20 cellular contexts compared by ENCODE assay signal in the genomic region with DNA sequence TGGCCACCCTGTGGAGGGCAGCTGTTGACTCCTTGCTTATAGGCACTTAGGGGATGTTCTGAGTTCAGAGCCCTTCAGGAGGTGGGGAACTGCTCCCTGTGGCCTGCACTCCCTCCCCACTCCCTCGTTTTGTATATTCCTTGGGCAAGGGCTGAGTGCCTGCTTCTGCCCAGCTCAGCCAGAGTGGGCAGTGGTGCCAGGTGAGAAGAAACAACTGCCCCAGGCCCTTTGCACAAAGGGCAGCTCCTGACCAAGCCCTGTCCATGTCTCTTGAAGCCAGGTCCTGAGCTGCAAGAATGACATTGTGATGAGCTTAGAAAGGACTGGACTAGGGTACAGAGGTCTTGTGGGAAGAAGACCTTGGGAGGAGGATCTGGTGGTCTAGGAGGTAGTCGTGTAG. TPM values are rescaled to one million over a fixed set of nuclear protein-coding genes. Genes with fewer than 3 reads are reported as not detected.
DNase-seq lines count a peak whose midpoint lies in the region; ATAC-seq and TF ChIP-seq lines count a peak whose summit lies in the region.
"Had no signal": no experiment of that assay in that cellular context is flagged by ENCODE, and none has a peak within 500 bp of the region (broad histone marks: within the 10 kb centered on the region; RNA-seq: fewer than 3 reads in every experiment).

No MANE protein-coding gene starts in this region.

- ATAC-seq in HCT116 (no peak), foreskin keratinocyte (no peak)
- ATAC-seq: Panc1 had no signal

- intact Hi-C loops in HCT116 (cut with micrococcal nuclease), result no loop called here

- CTCF ChIA-PET in HCT116 (lab: Charles Lee), result interaction anchor here (0.6 kb wide), 1 partner anchor 65 kb away, joined by 3 read pairs; no protein-coding TSS in a partner anchor

- H4K20me1 ChIP-seq in BLaER1 (peaks cover 62% of the 10 kb centered on the region), HCT116 (ENCODE audit: insufficient read depth) (no peaks in the 10 kb centered on the region)

- H3K27ac ChIP-seq in BLaER1 (no peak overlapping the region), HCT116 (ENCODE audit: low read depth, low read length) (no peak overlapping the region), foreskin keratinocyte (no peak overlapping the region)

- no peak for DNase-seq in HCT116 (ENCODE audit: low read depth, low spot score)
- no peak for DNase-seq in neural crest cell (ENCODE audit: low read depth, low spot score)
- no peak for DNase-seq in foreskin keratinocyte
- no peak for DNase-seq in DMS 273 treated with DMSO at 0.1 percent for 48 hours (lab: John Stamatoyannopoulos, UW)
- no peak for DNase-seq in NCI-H2029 (lab: John Stamatoyannopoulos, UW)
- DNase-seq in GM03348 (ENCODE audit: low spot score), result no peak
- DNase-seq: activated B cell treated with CpG ODN at 0.5 μM for 24 hours; cerebellar nuclear complex; NCI-H187; NCI-H526; stimulated activated naive CD4-positive, alpha-beta T cell; SW 1271; uterus had no signal

- H2AFZ ChIP-seq in HCT116 (ENCODE audit: low read depth, low read length, poor library complexity, severe bottlenecking), result no peak overlapping the region

- H3K4me3 ChIP-seq in BLaER1 (no peak overlapping the region), HCT116 (replicated peaks in 1 of 2; ENCODE audit: low read depth in 1 of 2, low read length in 2 of 2) (no peak overlapping the region)
- H3K4me3 ChIP-seq: lung, smooth muscle cell, uterus had no signal

- TF ChIP-seq POLR2A in HCT116 (IDR thresholded peaks at IDR 0.05; ENCODE audit: borderline replicate concordance, extremely low read depth, insufficient read depth, insufficient read length), result no peak

- H3K36me3 Mint-ChIP-seq in brain, result no peaks in the 10 kb centered on the region
- H3K36me3 Mint-ChIP-seq in neural crest cell (ENCODE audit: low read depth), result no peaks in the 10 kb centered on the region

- no TSS peak for BruUV-seq in HCT116 (replicated peaks; lab: Mats Ljungman, UMichigan)

- no peaks in the 10 kb centered on the region for H3K36me3 ChIP-seq in BLaER1
- H3K36me3 ChIP-seq in HCT116 (ENCODE audit: control insufficient read depth in 1 of 2, insufficient read depth in 2 of 2, low read length in 2 of 2), result no peaks in the 10 kb centered on the region
- H3K36me3 ChIP-seq: uterus had no signal

- TF ChIP-seq CTCF in HCT116 (IDR thresholded peaks at IDR 0.05 in 2 of 3, conservative IDR thresholded peaks at IDR 0.05 in 1 of 3; ENCODE audit: borderline replicate concordance in 1 of 3, insufficient read depth in 1 of 3, low read depth in 2 of 3, low read length in 2 of 3), result no peak
- no peak for TF ChIP-seq CTCF in brain (conservative IDR thresholded peaks at IDR 0.05)
- TF ChIP-seq CTCF in neural crest cell (conservative IDR thresholded peaks at IDR 0.05), result no peak
- TF ChIP-seq CTCF in foreskin keratinocyte (conservative IDR thresholded peaks at IDR 0.05), result no peak

- H3K4me3 Mint-ChIP-seq in brain (peak overlapping the region in 3 of 5 experiments; percentile 23 to 56 (median 33)), neural crest cell (peak overlapping the region; percentile 66)
- H3K4me3 Mint-ChIP-seq: activated B cell treated with CpG ODN at 0.5 μM for 24 hours had no signal

- H3K9me2 ChIP-seq in HCT116 (ENCODE audit: insufficient read depth), result no peaks in the 10 kb centered on the region

- H3K9me3 ChIP-seq in BLaER1, result no peaks in the 10 kb centered on the region
- no peaks in the 10 kb centered on the region for H3K9me3 ChIP-seq in HCT116 (ENCODE audit: control insufficient read depth in 1 of 2, insufficient read depth in 1 of 2, low read depth in 1 of 2, low read length in 2 of 2)
- H3K9me3 ChIP-seq: uterus had no signal

- H3K4me1 ChIP-seq in BLaER1, result peaks cover 74% of the 10 kb centered on the region
- H3K4me1 ChIP-seq in HCT116 (ENCODE audit: control insufficient read depth in 1 of 2, insufficient read depth in 2 of 2, low read length in 2 of 2), result peaks cover 14 to 23% of the 10 kb centered on the region in 2 experiments
- no peaks in the 10 kb centered on the region for H3K4me1 ChIP-seq in foreskin keratinocyte
- H3K4me1 ChIP-seq: uterus had no signal

- H3K9me3 Mint-ChIP-seq in brain (no peaks in the 10 kb centered on the region), neural crest cell (no peaks in the 10 kb centered on the region)
- H3K9me3 Mint-ChIP-seq: activated B cell treated with CpG ODN at 0.5 μM for 24 hours had no signal

- H3K4me1 Mint-ChIP-seq in brain (peaks cover 29% of the 10 kb centered on the region), neural crest cell (peaks cover 14% of the 10 kb centered on the region)

- RAD21 ChIA-PET in HCT116 (lab: Charles Lee; ENCODE audit: low non-redundant PET in 1 of 2, low total read pairs in 2 of 2, uncharacterized antibody in 2 of 2, unreplicated experiment in 2 of 2), result no interaction called here

- H3K27ac Mint-ChIP-seq in brain (peak overlapping the region in 1 of 5 experiments; percentile 94), neural crest cell (ENCODE audit: unreplicated experiment) (no peak overlapping the region)
- H3K27ac Mint-ChIP-seq: activated B cell treated with CpG ODN at 0.5 μM for 24 hours had no signal

- no peak overlapping the region for H3K9ac ChIP-seq in BLaER1
- no peak overlapping the region for H3K9ac ChIP-seq in HCT116 (ENCODE audit: low read length)

- H3K27me3 ChIP-seq in BLaER1, result peaks cover 4% of the 10 kb centered on the region; the same call in 1 of the 2 replicates
- H3K27me3 ChIP-seq in HCT116 (ENCODE audit: insufficient read depth, low read length), result no peaks in the 10 kb centered on the region
- no peaks in the 10 kb centered on the region for H3K27me3 ChIP-seq in foreskin keratinocyte
- H3K27me3 ChIP-seq: uterus had no signal

- H3K27me3 Mint-ChIP-seq in brain (no peaks in the 10 kb centered on the region), neural crest cell (ENCODE audit: low read depth) (no peaks in the 10 kb centered on the region)
- H3K27me3 Mint-ChIP-seq: activated B cell treated with CpG ODN at 0.5 μM for 24 hours had no signal

- no peak for TF ChIP-seq RAD21 in HCT116 (IDR thresholded peaks at IDR 0.05; ENCODE audit: low read depth)

- H3K4me2 ChIP-seq in BLaER1 (peak overlapping the region; percentile 100), HCT116 (ENCODE audit: low read length) (peak overlapping the region; percentile 93; the same call in 1 of the 2 replicates)
- H3K4me2 ChIP-seq: smooth muscle cell had no signal

- POLR2A ChIA-PET in HCT116 (lab: Charles Lee), result no interaction called here

- H3K79me2 ChIP-seq in HCT116 (ENCODE audit: insufficient read depth, low read length), result peaks cover 11% of the 10 kb centered on the region

TF ChIP-seq in HCT116, 20 proteins besides CTCF, POLR2A, EP300 and RAD21 (continues in another document):
- TF ChIP-seq CBX3 (IDR thresholded peaks at IDR 0.05; ENCODE audit: low read depth) (no peak), ZFX (IDR thresholded peaks at IDR 0.05) (no peak), FOSL1 (IDR thresholded peaks at IDR 0.05; ENCODE audit: low read depth) (no peak), SRF (IDR thresholded peaks at IDR 0.05; ENCODE audit: low read depth) (no peak), ZNF274 (IDR thresholded peaks at IDR 0.05; ENCODE audit: low read depth, low read length) (no peak)
- TF ChIP-seq, protein P1, sequence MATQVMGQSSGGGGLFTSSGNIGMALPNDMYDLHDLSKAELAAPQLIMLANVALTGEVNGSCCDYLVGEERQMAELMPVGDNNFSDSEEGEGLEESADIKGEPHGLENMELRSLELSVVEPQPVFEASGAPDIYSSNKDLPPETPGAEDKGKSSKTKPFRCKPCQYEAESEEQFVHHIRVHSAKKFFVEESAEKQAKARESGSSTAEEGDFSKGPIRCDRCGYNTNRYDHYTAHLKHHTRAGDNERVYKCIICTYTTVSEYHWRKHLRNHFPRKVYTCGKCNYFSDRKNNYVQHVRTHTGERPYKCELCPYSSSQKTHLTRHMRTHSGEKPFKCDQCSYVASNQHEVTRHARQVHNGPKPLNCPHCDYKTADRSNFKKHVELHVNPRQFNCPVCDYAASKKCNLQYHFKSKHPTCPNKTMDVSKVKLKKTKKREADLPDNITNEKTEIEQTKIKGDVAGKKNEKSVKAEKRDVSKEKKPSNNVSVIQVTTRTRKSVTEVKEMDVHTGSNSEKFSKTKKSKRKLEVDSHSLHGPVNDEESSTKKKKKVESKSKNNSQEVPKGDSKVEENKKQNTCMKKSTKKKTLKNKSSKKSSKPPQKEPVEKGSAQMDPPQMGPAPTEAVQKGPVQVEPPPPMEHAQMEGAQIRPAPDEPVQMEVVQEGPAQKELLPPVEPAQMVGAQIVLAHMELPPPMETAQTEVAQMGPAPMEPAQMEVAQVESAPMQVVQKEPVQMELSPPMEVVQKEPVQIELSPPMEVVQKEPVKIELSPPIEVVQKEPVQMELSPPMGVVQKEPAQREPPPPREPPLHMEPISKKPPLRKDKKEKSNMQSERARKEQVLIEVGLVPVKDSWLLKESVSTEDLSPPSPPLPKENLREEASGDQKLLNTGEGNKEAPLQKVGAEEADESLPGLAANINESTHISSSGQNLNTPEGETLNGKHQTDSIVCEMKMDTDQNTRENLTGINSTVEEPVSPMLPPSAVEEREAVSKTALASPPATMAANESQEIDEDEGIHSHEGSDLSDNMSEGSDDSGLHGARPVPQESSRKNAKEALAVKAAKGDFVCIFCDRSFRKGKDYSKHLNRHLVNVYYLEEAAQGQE (IDR thresholded peaks at IDR 0.05; ENCODE audit: low read depth), result no peak

RNA-seq across cellular contexts. Expression of gene AGTRAP, which starts 2.2 kb away (rescaled TPM):
- total RNA-seq in HCT116 (2021; ENCODE audit: unreplicated experiment), result 49.0 TPM
- 51.9 and 61.4 TPM in 2 replicates for polyA plus RNA-seq in HCT116 (2012)
- polyA plus RNA-seq in brain (ENCODE audit: insufficient read depth, low read depth, low replicate concordance), result 50.0 TPM
- 36.0 and 36.9 TPM in 2 replicates for total RNA-seq in neural crest cell
- 83.1 and 83.9 TPM in 2 replicates for total RNA-seq in foreskin keratinocyte
- polyA plus RNA-seq in foreskin keratinocyte, result 138 and 140 TPM in 2 replicates

RNA-seq across cellular contexts. Expression of gene C1orf167, which starts 23.9 kb away (rescaled TPM):
- 0.12 TPM for total RNA-seq in HCT116 (2021; ENCODE audit: unreplicated experiment)
- 0.59 and 1.4 TPM in 2 replicates for polyA plus RNA-seq in HCT116 (2012)
- not detected for polyA plus RNA-seq in brain (ENCODE audit: insufficient read depth, low read depth, low replicate concordance)
- total RNA-seq in neural crest cell, result not detected in 2 replicates
- not detected in 2 replicates for total RNA-seq in foreskin keratinocyte
- polyA plus RNA-seq in foreskin keratinocyte, result not detected in 2 replicates
- total RNA-seq: activated B cell treated with CpG ODN at 0.5 μM for 24 hours, H4, smooth muscle cell had no signal

RNA-seq across cellular contexts. Expression of gene DRAXIN, which starts 46.6 kb away (rescaled TPM):
- total RNA-seq in HCT116 (2021; ENCODE audit: unreplicated experiment) (0.47 TPM), neural crest cell (9.7 TPM in 2 replicates), foreskin keratinocyte (not detected in 2 replicates)
- 0.20 and 0.30 TPM in 2 replicates for polyA plus RNA-seq in HCT116 (2012)
- polyA plus RNA-seq in brain (ENCODE audit: insufficient read depth, low read depth, low replicate concordance) (15.1 TPM), foreskin keratinocyte (not detected in 2 replicates)
- total RNA-seq: H4, omental fat pad had no signal

RNA-seq across cellular contexts. Expression of gene MAD2L2, which starts 57.1 kb away (rescaled TPM):
- 93.8 TPM for total RNA-seq in HCT116 (2021; ENCODE audit: unreplicated experiment)
- 153 and 176 TPM in 2 replicates for polyA plus RNA-seq in HCT116 (2012)
- polyA plus RNA-seq in brain (ENCODE audit: insufficient read depth, low read depth, low replicate concordance), result 275 TPM
- 106 and 111 TPM in 2 replicates for total RNA-seq in neural crest cell
- total RNA-seq in foreskin keratinocyte, result 51.5 and 55.9 TPM in 2 replicates
- polyA plus RNA-seq in foreskin keratinocyte, result 73.8 and 74.5 TPM in 2 replicates
